ENCODE assay signal across 16 cellular contexts in genomic region chr7:46990761-46991160, GRCh38.
A peak's percentile ranks its signal among the peaks of the same experiment; 100 is the strongest.
DNase-seq lines count a peak whose midpoint lies in the region; ATAC-seq lines count a peak whose summit lies in the region.
"Had no signal": no experiment of that assay in that cellular context is flagged by ENCODE, and none has a peak within 500 bp of the region (broad histone marks: within the 10 kb centered on the region; RNA-seq: fewer than 3 reads in every experiment).

No MANE protein-coding gene starts in this region.

- in situ Hi-C loops in SK-MEL-5 (cut with HindIII; ENCODE audit: low pct_unique_long_range_greater_than_20kb, low sequenced_read_pairs), result no loop called here

- peak; percentile 69 for DNase-seq in EH (ENCODE audit: low read depth)
- DNase-seq in SK-MEL-5 (ENCODE audit: low read depth, low spot score), result peak; percentile 83
- DNase-seq in fibroblast of peridontal ligament (ENCODE audit: extremely low read depth), result peak; percentile 55
- peak; percentile 72 for DNase-seq in myocyte (ENCODE audit: low read depth)
- no peak for DNase-seq in NCI-H774 (lab: John Stamatoyannopoulos, UW)
- no peak for DNase-seq in NCI-H1105 treated with DMSO at 0.1 percent for 48 hours (lab: John Stamatoyannopoulos, UW)
- no peak for DNase-seq in DMS79 (lab: John Stamatoyannopoulos, UW)
- DNase-seq: AML-193, COR-L47, KG1, NCI-H1436 treated with DMSO at 0.1 percent for 48 hours, NCI-H2081, NCI-H510A, Peyer's patch had no signal

- ATAC-seq in HG02852 (IDR thresholded peaks at IDR 0.05; ENCODE audit: unreplicated experiment), result no peak
- ATAC-seq: Right ventricle myocardium inferior had no signal

Comparison
In these comparisons a context has a peak if more than half of its experiments do, and no peak if none do; other contexts are left out.
1. DNase-seq: peak in EH (single experiment), SK-MEL-5 (single experiment), fibroblast of peridontal ligament (single experiment) and myocyte (single experiment); none in NCI-H774 (single experiment), NCI-H1105 treated with DMSO at 0.1 percent for 48 hours (single experiment) and DMS79 (single experiment).